In genomic region chr16:77992381-77992780, GRCh38 we compare ENCODE assay signal across 8 cellular contexts. TPM values are rescaled to one million over a fixed set of nuclear protein-coding genes. Genes with fewer than 3 reads are reported as not detected.
"Had no signal": no experiment of that assay in that cellular context is flagged by ENCODE, and none has a peak within 500 bp of the region (broad histone marks: within the 10 kb centered on the region; RNA-seq: fewer than 3 reads in every experiment).

No MANE protein-coding gene starts in this region.

RNA-seq across cellular contexts. Expression of gene CLEC3A, which starts 30.0 kb away (rescaled TPM):
- total RNA-seq: activated B cell treated with CpG ODN at 0.5 μM for 24 hours; activated CD4-positive, alpha-beta T cell treated with anti-CD3 and anti-CD28 coated beads, Interleukin-2, amount 10 ng/mL, durations not matched to agents 24 days and 14 days; activated CD8-positive, alpha-beta memory T cell treated with anti-CD3 and anti-CD28 coated beads, Interleukin-2, amount 10 ng/mL, durations not matched to agents 7 days and 5 days; activated T-helper 1 cell treated with anti-CD3 and anti-CD28 coated beads, Interleukin-12 subunit alpha, Interleukin-12 subunit beta, Interleukin-2, Interleukin-4 antibody, amounts not matched to agents 30 ng/mL and 10 ng/mL and 1 ng/mL, durations not matched to agents 14 hours and 24 hours and 36 hours; aorta; cardiac muscle cell; PC-9; SK-MEL-5 had no signal
- polyA plus RNA-seq: aorta, cardiac muscle cell had no signal
